Comparison of ENCODE assay signal across 9 cellular contexts in genomic region chr17:28871056-28871579, GRCh38. TPM values are rescaled to one million over a fixed set of nuclear protein-coding genes. Genes with fewer than 3 reads are reported as not detected.
DNase-seq lines count a peak whose midpoint lies in the region; ATAC-seq and TF ChIP-seq lines count a peak whose summit lies in the region.
"Had no signal": no experiment of that assay in that cellular context is flagged by ENCODE, and none has a peak within 500 bp of the region (broad histone marks: within the 10 kb centered on the region; RNA-seq: fewer than 3 reads in every experiment).

No MANE protein-coding gene starts in this region.

- H3K36me3 ChIP-seq in mucosa of descending colon (ENCODE audit: low read depth) (no peaks in the 10 kb centered on the region), testis (ENCODE audit: low read depth, missing control alignments) (no peaks in the 10 kb centered on the region)

- no peak for TF ChIP-seq POLR2A in testis (IDR thresholded peaks at IDR 0.05)

- peak overlapping the region; percentile 45 for H3K4me3 Mint-ChIP-seq in T-helper 2 cell treated with Interferon-gamma antibody and Interleukin-4, amounts not matched to agents 5 μg/mL and 100 μg/mL, for 36 hours

- peak overlapping the region; percentile 95 for H3K27ac Mint-ChIP-seq in T-helper 2 cell treated with Interferon-gamma antibody and Interleukin-4, amounts not matched to agents 5 μg/mL and 100 μg/mL, for 36 hours

- H3K27me3 Mint-ChIP-seq in T-helper 2 cell treated with Interferon-gamma antibody and Interleukin-4, amounts not matched to agents 5 μg/mL and 100 μg/mL, for 36 hours (ENCODE audit: low read depth): no peaks in the 10 kb centered on the region

- WGBS in testis, 2 donors: 83 to 86% methylated on average over 2 to 6 of the region's 6 CpGs

- H3K27ac ChIP-seq in testis: no peak overlapping the region

- H3K36me3 Mint-ChIP-seq in T-helper 2 cell treated with Interferon-gamma antibody and Interleukin-4, amounts not matched to agents 5 μg/mL and 100 μg/mL, for 36 hours (ENCODE audit: low read depth): no peaks in the 10 kb centered on the region

- peaks cover 9% of the 10 kb centered on the region for H3K4me1 Mint-ChIP-seq in T-helper 2 cell treated with Interferon-gamma antibody and Interleukin-4, amounts not matched to agents 5 μg/mL and 100 μg/mL, for 36 hours (ENCODE audit: low read depth)

- TF ChIP-seq CTCF in mucosa of descending colon (IDR thresholded peaks at IDR 0.05) (no peak), testis (IDR thresholded peaks at IDR 0.05) (no peak)

- H3K4me1 ChIP-seq in mucosa of descending colon (ENCODE audit: low read depth) (no peaks in the 10 kb centered on the region), testis (no peaks in the 10 kb centered on the region)

- DNase-seq in T-helper 2 cell treated with Interferon-gamma antibody and Interleukin-4, amounts not matched to agents 5 μg/mL and 100 μg/mL, for 36 hours (ENCODE audit: low spot score): peak; percentile 29
- DNase-seq in mucosa of descending colon (no peak), SHP77 treated with DMSO at 0.1 percent for 48 hours (lab: John Stamatoyannopoulos, UW) (no peak), SIG-M5 treated with dmso at 0.1 percent for 504 hours (lab: John Stamatoyannopoulos, UW; ENCODE audit: unreplicated experiment) (no peak), NCI-H1694 (lab: John Stamatoyannopoulos, UW) (no peak), testis (no peak)

- no peak overlapping the region for H3K4me3 ChIP-seq in mucosa of descending colon
- no peak overlapping the region for H3K4me3 ChIP-seq in testis
- H3K4me3 ChIP-seq: lung had no signal

- no peaks in the 10 kb centered on the region for H3K27me3 ChIP-seq in testis

- ATAC-seq in GM18517 (IDR thresholded peaks at IDR 0.05; ENCODE audit: unreplicated experiment) (peak; percentile 91), HG02610 (IDR thresholded peaks at IDR 0.05; ENCODE audit: unreplicated experiment) (peak; percentile 96), mucosa of descending colon (peak; percentile 76)

- no peaks in the 10 kb centered on the region for H3K9me3 Mint-ChIP-seq in T-helper 2 cell treated with Interferon-gamma antibody and Interleukin-4, amounts not matched to agents 5 μg/mL and 100 μg/mL, for 36 hours

- intact Hi-C loops in mucosa of descending colon (cut with DNase I, micrococcal nuclease): no loop called here
- intact Hi-C loops in testis (cut with DNase I; ENCODE audit: low total_unique reads): no loop called here

- H3K9me3 ChIP-seq in mucosa of descending colon (no peaks in the 10 kb centered on the region), testis (no peaks in the 10 kb centered on the region)

RNA-seq across cellular contexts. Expression of gene ERAL1, which starts 16.3 kb away (rescaled TPM):
- total RNA-seq in mucosa of descending colon (10 to 100 TPM; 28.6 to 38.7 (median 35.9) TPM), testis (10 to 100 TPM; 61.1 to 75.2 TPM)
- polyA plus RNA-seq in testis (ENCODE audit: insufficient read depth, low read depth, low replicate concordance): 54.8 TPM

RNA-seq across cellular contexts. Expression of gene FLOT2, which starts 26.4 kb away (rescaled TPM):
- total RNA-seq in mucosa of descending colon: 10 to 100 TPM; 87.9 to 98.0 (median 89.8) TPM
- total RNA-seq in testis: 10 to 100 TPM; 20.9 to 31.3 TPM
- polyA plus RNA-seq in testis (ENCODE audit: insufficient read depth, low read depth, low replicate concordance): 33.2 TPM

RNA-seq across cellular contexts. Expression of gene FAM222B, which starts 28.5 kb away (rescaled TPM):
- total RNA-seq in mucosa of descending colon (10 to 100 TPM; 25.3 to 40.0 (median 30.0) TPM), testis (10 to 100 TPM; 69.6 to 74.5 TPM)
- 84.5 TPM for polyA plus RNA-seq in testis (ENCODE audit: insufficient read depth, low read depth, low replicate concordance)

RNA-seq across cellular contexts. Expression of gene DHRS13, which starts 31.8 kb away (rescaled TPM):
- 10 to 100 TPM in 1 of 3 donors, 1 to 10 TPM in 2; 7.1 to 10.1 (median 7.3) TPM for total RNA-seq in mucosa of descending colon
- total RNA-seq in testis: 10 to 100 TPM; 14.9 to 18.6 TPM
- polyA plus RNA-seq in testis (ENCODE audit: insufficient read depth, low read depth, low replicate concordance): 8.7 TPM
